ENCODE assay signal across 10 cellular contexts in genomic region chr4:81030061-81030616, GRCh38. TPM values are rescaled to one million over a fixed set of nuclear protein-coding genes. Genes with fewer than 3 reads are reported as not detected.
A peak's percentile ranks its signal among the peaks of the same experiment; 100 is the strongest.
DNase-seq lines count a peak whose midpoint lies in the region; ATAC-seq and TF ChIP-seq lines count a peak whose summit lies in the region.
"Had no signal": no experiment of that assay in that cellular context is flagged by ENCODE, and none has a peak within 500 bp of the region (broad histone marks: within the 10 kb centered on the region; RNA-seq: fewer than 3 reads in every experiment).

No MANE protein-coding gene starts in this region.

- peaks cover 9% of the 10 kb centered on the region for H3K4me1 Mint-ChIP-seq in MCF 10A (ENCODE audit: insufficient read depth, unreplicated experiment)

- H3K4me3 ChIP-seq in AG09309 (ENCODE audit: control insufficient read depth, low read depth, low read length) (peak overlapping the region; percentile 45), IMR-90 (ENCODE audit: insufficient read depth, low read depth, low read length) (peak overlapping the region; percentile 38), muscle layer of colon (ENCODE audit: low read depth in 1 of 2, low read length in 2 of 2) (peak overlapping the region; percentile 71 to 81)
- H3K4me3 ChIP-seq: K562 had no signal

- intact Hi-C loops in IMR-90 (cut with micrococcal nuclease) (no loop called here), MCF 10A (cut with micrococcal nuclease) (no loop called here), left colon (cut with DNase I, micrococcal nuclease) (no loop called here)

- H3K4me1 ChIP-seq in IMR-90 (ENCODE audit: control insufficient read depth, insufficient read depth, low read length) (no peaks in the 10 kb centered on the region; the same call in 1 of the 2 replicates), muscle layer of colon (ENCODE audit: insufficient read depth, low read length) (peaks cover 4% of the 10 kb centered on the region)

- peaks cover 4% of the 10 kb centered on the region for H3K9me3 Mint-ChIP-seq in MCF 10A (ENCODE audit: unreplicated experiment)

- H3K4me3 Mint-ChIP-seq in MCF 10A (ENCODE audit: unreplicated experiment): peak overlapping the region; percentile 72

- H3K9ac ChIP-seq in IMR-90 (ENCODE audit: low read depth, low read length): no peak overlapping the region
- peak overlapping the region; percentile 28 for H3K9ac ChIP-seq in muscle layer of colon (ENCODE audit: low read length)

- ATAC-seq in IMR-90 (ENCODE audit: low read depth) (no peak), left colon (no peak), GM18907 (IDR thresholded peaks at IDR 0.05; ENCODE audit: unreplicated experiment) (no peak)
- ATAC-seq: K562 had no signal

- H3K36me3 Mint-ChIP-seq in MCF 10A (ENCODE audit: insufficient read depth, unreplicated experiment): no peaks in the 10 kb centered on the region

- H2AFZ ChIP-seq in IMR-90 (replicated peaks; ENCODE audit: low read length, poor library complexity): peak overlapping the region; percentile 82

- BruUV-seq in IMR-90 (replicated peaks; lab: Mats Ljungman, UMichigan): no TSS peak
- BruUV-seq in MCF 10A (replicated peaks; lab: Mats Ljungman, UMichigan): no TSS peak

- DNase-seq in AG09309 (ENCODE audit: low read depth) (no peak), IMR-90 (no peak), MCF 10A (ENCODE audit: unreplicated experiment) (no peak), left colon (no peak), GM13976 (ENCODE audit: low spot score) (no peak)
- no peak for DNase-seq in effector CD8-positive, alpha-beta T cell (lab: John Stamatoyannopoulos, UW)
- DNase-seq: activated effector memory CD4-positive, alpha-beta T cell treated with anti-CD3 and anti-CD28 coated beads, Interleukin-2, amount 50 U/mL, for 16 hours had no signal

- no peak overlapping the region for H3K18ac ChIP-seq in IMR-90 (ENCODE audit: low read depth, low read length)

- POLR2A ChIA-PET in IMR-90 (lab: Charles Lee; ENCODE audit: unreplicated experiment): no interaction called here
- POLR2A ChIA-PET in MCF 10A (lab: Yijun Ruan, JAX): interaction anchor here (0.6 to 0.8 kb wide), 2 partner anchors 9 to 20 kb away, joined by 3 read pairs; no protein-coding TSS in a partner anchor

- no peak overlapping the region for H3K14ac ChIP-seq in IMR-90 (replicated peaks; ENCODE audit: low read depth, low read length)

- H3K56ac ChIP-seq in IMR-90 (ENCODE audit: extremely low read depth, insufficient read depth, low read length): no peak overlapping the region

- H2BK20ac ChIP-seq in IMR-90 (ENCODE audit: low read depth, low read length): no peak overlapping the region

- no peak overlapping the region for H4K91ac ChIP-seq in IMR-90 (ENCODE audit: insufficient read depth, low read depth, low read length)

- H2AK5ac ChIP-seq in IMR-90 (ENCODE audit: low read depth, low read length): no peak overlapping the region

- H4K8ac ChIP-seq in IMR-90 (ENCODE audit: low read depth in 2 of 2, low read length in 2 of 2): no peak overlapping the region

- CTCF ChIA-PET in IMR-90 (lab: Yijun Ruan, JAX) (interaction anchor here (0.6 to 1.3 kb wide), 7 partner anchors 9 to 667 kb away, joined by 3 to 8 read pairs (median 3); no protein-coding TSS in a partner anchor), MCF 10A (lab: Yijun Ruan, JAX) (interaction anchor here (0.6 to 4.3 kb wide), 14 partner anchors 7 to 668 kb away, joined by 3 to 26 read pairs (median 4); no protein-coding TSS in a partner anchor)

- TF ChIP-seq CTCF in AG09309 (IDR thresholded peaks at IDR 0.05; ENCODE audit: control insufficient read depth, insufficient read depth, low read depth, low read length, missing control alignments): no peak
- TF ChIP-seq CTCF in IMR-90 (conservative IDR thresholded peaks at IDR 0.05; ENCODE audit: low read depth, low read length): no peak
- no peak for TF ChIP-seq CTCF in MCF 10A (IDR thresholded peaks at IDR 0.05; ENCODE audit: unreplicated experiment)
- no peak for TF ChIP-seq CTCF in GM13976 (IDR thresholded peaks at IDR 0.05; ENCODE audit: borderline replicate concordance, control extremely low read depth, extremely low read depth, insufficient read depth, missing control alignments)

- peak overlapping the region; percentile 83 for H3K4me2 ChIP-seq in IMR-90 (ENCODE audit: low read depth, low read length)

- H3K79me1 ChIP-seq in IMR-90 (ENCODE audit: low read depth in 1 of 2, low read length in 2 of 2): no peaks in the 10 kb centered on the region

- H3K9me3 ChIP-seq in IMR-90 (ENCODE audit: control insufficient read depth, insufficient read depth, low read length): no peaks in the 10 kb centered on the region
- H3K9me3 ChIP-seq in muscle layer of colon (ENCODE audit: low read length): no peaks in the 10 kb centered on the region

- no peak overlapping the region for H2AK9ac ChIP-seq in IMR-90 (replicated peaks; ENCODE audit: low read depth, low read length, poor library complexity)

- no peak for TF ChIP-seq POLR2A in IMR-90 (IDR thresholded peaks at IDR 0.05; ENCODE audit: low read depth, low read length)

- no peaks in the 10 kb centered on the region for H3K9me1 ChIP-seq in IMR-90 (ENCODE audit: insufficient read depth, low read length)

- H4K5ac ChIP-seq in IMR-90 (ENCODE audit: low read depth, low read length): no peak overlapping the region

- TF ChIP-seq RAD21 in IMR-90 (IDR thresholded peaks at IDR 0.05; ENCODE audit: low read length): no peak

- dilution Hi-C loops in IMR-90 (cut with HindIII; ENCODE audit: low sequenced_read_pairs, unreplicated experiment): no loop called here

- H3K27ac Mint-ChIP-seq in MCF 10A (ENCODE audit: low read depth, unreplicated experiment): peak overlapping the region; percentile 7

- H2BK120ac ChIP-seq in IMR-90 (ENCODE audit: low read depth, low read length): no peak overlapping the region

- 0% methylated on average over 3 of the region's 13 CpGs; no CpG with 5 or more reads in 1 of the 2 experiments for WGBS in IMR-90 (ENCODE audit: extremely low coverage in 2 of 2, insufficient read length in 1 of 2), 2 experiments

- in situ Hi-C loops in IMR-90 (cut with MboI; ENCODE audit: low sequenced_read_pairs): no loop called here
- in situ Hi-C loops in GM13976 (cut with MboI; ENCODE audit: low sequenced_read_pairs, unreplicated experiment): no loop called here

- peaks cover 65% of the 10 kb centered on the region for H3K27me3 ChIP-seq in IMR-90 (ENCODE audit: control insufficient read depth, insufficient read depth, low read length)
- peaks cover 0 to 7% of the 10 kb centered on the region in 2 donors for H3K27me3 ChIP-seq in muscle layer of colon (ENCODE audit: control insufficient read depth in 1 of 2, insufficient read depth in 2 of 2, low read length in 2 of 2)

- no peaks in the 10 kb centered on the region for H4K20me1 ChIP-seq in IMR-90 (ENCODE audit: insufficient read depth, low read length)

- H3K4ac ChIP-seq in IMR-90 (ENCODE audit: low read depth, low read length): no peak overlapping the region

- H3K23ac ChIP-seq in IMR-90 (ENCODE audit: low read depth, low read length): no peak overlapping the region

- H3K27me3 Mint-ChIP-seq in MCF 10A (ENCODE audit: insufficient read depth, unreplicated experiment): no peaks in the 10 kb centered on the region

- H3K36me3 ChIP-seq in IMR-90 (ENCODE audit: control insufficient read depth, insufficient read depth, low read length) (no peaks in the 10 kb centered on the region), muscle layer of colon (ENCODE audit: insufficient read depth, low read length) (no peaks in the 10 kb centered on the region)

- H3K27ac ChIP-seq in IMR-90 (ENCODE audit: insufficient read depth, low read length) (no peak overlapping the region), muscle layer of colon (ENCODE audit: low read depth, low read length) (peak overlapping the region; percentile 85)

- H2BK15ac ChIP-seq in IMR-90 (ENCODE audit: low read depth, low read length): no peak overlapping the region

- no peak overlapping the region for H2BK5ac ChIP-seq in IMR-90 (ENCODE audit: low read depth, low read length, poor library complexity, severe bottlenecking)

TF ChIP-seq in IMR-90, 13 proteins besides CTCF, POLR2A, EP300 and RAD21 (continues in another document):
- no peak for TF ChIP-seq RCOR1 (IDR thresholded peaks at IDR 0.05; ENCODE audit: insufficient replicate concordance, low read length)
- TF ChIP-seq MAZ (IDR thresholded peaks at IDR 0.05; ENCODE audit: borderline replicate concordance, low read depth, low read length): no peak
- TF ChIP-seq MAFK (IDR thresholded peaks at IDR 0.05; ENCODE audit: low read depth, low read length): no peak
- no peak for TF ChIP-seq MXI1 (IDR thresholded peaks at IDR 0.05; ENCODE audit: borderline replicate concordance, low read depth, low read length)
- no peak for TF ChIP-seq ELK1 (IDR thresholded peaks at IDR 0.05; ENCODE audit: borderline replicate concordance, low read depth, low read length)
- no peak for TF ChIP-seq NFE2L2 (IDR thresholded peaks at IDR 0.05; ENCODE audit: low read depth, low read length)
- no peak for TF ChIP-seq BHLHE40 (IDR thresholded peaks at IDR 0.05; ENCODE audit: low read depth, low read length)
- no peak for TF ChIP-seq USF2 (IDR thresholded peaks at IDR 0.05; ENCODE audit: low read depth, low read length)
- no peak for TF ChIP-seq FOS (IDR thresholded peaks at IDR 0.05; ENCODE audit: low read depth, low read length)
- TF ChIP-seq RFX5 (IDR thresholded peaks at IDR 0.05; ENCODE audit: low read depth, low read length): no peak
- TF ChIP-seq CHD1 (IDR thresholded peaks at IDR 0.05; ENCODE audit: low read depth, low read length): no peak

RNA-seq across cellular contexts. Expression of gene BMP3, which starts 0.4 kb away (rescaled TPM):
- under 0.01 TPM in 2 replicates for total RNA-seq in IMR-90 (2012; rRNA removed)
- 0.04 and 0.10 TPM in 2 replicates for polyA plus RNA-seq in IMR-90 (2012; rRNA removed)
- 0.01 TPM in 1 of 2 replicates, not detected in the other for polyA plus RNA-seq in IMR-90 (2012; cell fraction: cytosol; rRNA removed)
- polyA plus RNA-seq in IMR-90 (2012; cell fraction: nucleus; rRNA removed; ENCODE audit: low replicate concordance): 0.08 and 0.72 TPM in 2 replicates
- not detected in 2 replicates for total RNA-seq in MCF 10A (2022)
- total RNA-seq in left colon: 10 to 100 TPM; 27.0 to 48.7 TPM
- total RNA-seq: K562 had no signal

Comparison
In these comparisons a context has a peak if more than half of its experiments do, and no peak if none do; other contexts are left out.
1. RNA of gene BMP3, which starts 0.4 kb away (total RNA-seq): 27.0 to 48.7 TPM in left colon; not detected in MCF 10A and under 0.01 TPM in IMR-90; every median in the first group is over 10 times any median in the second.
2. Peak in every context shown above with its lines, with median percentiles within 50 percentile points of each other: H3K4me3 ChIP-seq.